9 cellular contexts compared by ENCODE assay signal in the genomic region with DNA sequence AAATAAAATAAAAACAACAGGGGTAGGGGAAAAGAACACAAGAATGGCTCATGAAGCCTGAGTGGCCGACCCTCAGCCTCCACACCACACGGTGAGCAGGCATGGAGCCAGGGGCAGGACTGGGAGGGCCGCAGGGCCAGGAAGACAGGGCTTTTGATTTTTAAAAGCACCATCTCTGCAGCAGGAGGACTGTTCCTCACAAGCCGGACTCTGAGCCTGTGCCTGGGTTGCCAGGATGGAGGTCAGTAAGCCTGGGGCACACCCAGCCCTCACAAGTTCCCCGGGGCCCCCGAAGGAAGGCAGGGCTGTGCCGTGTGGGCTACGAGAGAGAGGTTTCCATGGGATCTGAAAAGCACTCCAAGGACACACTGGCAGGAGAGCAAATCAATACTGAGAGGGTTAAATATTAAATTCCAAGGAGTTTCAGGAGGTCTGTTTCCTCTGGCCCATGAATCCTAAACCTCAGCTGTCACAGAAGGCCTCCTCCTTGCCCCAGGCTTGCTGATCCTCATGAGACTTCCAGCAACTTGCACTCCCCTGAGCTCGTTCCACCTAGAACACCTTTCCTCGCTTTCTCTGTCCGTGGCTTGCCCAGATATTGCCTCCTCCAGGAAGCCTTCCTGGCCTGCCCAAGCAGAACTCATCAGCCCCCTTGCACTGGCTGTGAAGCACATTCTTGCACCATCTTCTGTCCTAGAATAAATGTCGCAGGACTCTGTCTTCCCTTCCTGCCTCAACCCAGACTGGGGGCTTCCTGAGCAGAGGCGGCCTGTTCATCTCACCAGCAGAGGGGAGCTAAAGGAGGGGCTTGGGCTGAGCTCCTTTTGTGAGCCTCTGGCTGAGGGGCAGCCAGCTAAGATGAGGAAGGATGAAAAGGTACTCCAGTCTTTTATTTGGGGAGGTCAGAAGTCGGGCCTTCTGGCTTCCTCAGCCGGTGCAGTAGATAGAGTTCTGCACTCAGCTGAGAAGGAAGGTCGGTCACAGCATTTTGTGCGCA.
A peak's percentile ranks its signal among the peaks of the same experiment; 100 is the strongest.
DNase-seq lines count a peak whose midpoint lies in the region; ATAC-seq and TF ChIP-seq lines count a peak whose summit lies in the region.
"Had no signal": no experiment of that assay in that cellular context is flagged by ENCODE, and none has a peak within 500 bp of the region (broad histone marks: within the 10 kb centered on the region; RNA-seq: fewer than 3 reads in every experiment).

No MANE protein-coding gene starts in this region.

- H3K27ac Mint-ChIP-seq in IgD-negative memory B cell (peak overlapping the region in 2 of 3 donors; percentile 63 to 74), naive B cell (peak overlapping the region in 5 of 6 donors; percentile 29 to 83 (median 79))

- peaks cover 0 to 2% (median 0%) of the 10 kb centered on the region in 11 experiments; a peak in 2 of 22 replicates for H3K9me3 ChIP-seq in BLaER1 treated with 17β-estradiol and CSF1 and Interleukin-3, amounts not matched to agents 10 nM and 100 nM (replicated peaks in 1 of 11)
- H3K9me3 ChIP-seq in body of pancreas: no peaks in the 10 kb centered on the region
- H3K9me3 ChIP-seq in thyroid gland: no peaks in the 10 kb centered on the region

- H3K9me3 Mint-ChIP-seq in IgD-negative memory B cell: no peaks in the 10 kb centered on the region
- H3K9me3 Mint-ChIP-seq in naive B cell: no peaks in the 10 kb centered on the region

- TF ChIP-seq POLR2A in body of pancreas (IDR thresholded peaks at IDR 0.05): no peak
- TF ChIP-seq POLR2A in thyroid gland (IDR thresholded peaks at IDR 0.05): no peak

- peaks cover 0 to 94% (median 78%) of the 10 kb centered on the region in 11 experiments; a peak in 18 of 22 replicates for H4K20me1 ChIP-seq in BLaER1 treated with 17β-estradiol and CSF1 and Interleukin-3, amounts not matched to agents 10 nM and 100 nM

- H3K36me3 Mint-ChIP-seq in IgD-negative memory B cell (peaks cover 5% of the 10 kb centered on the region), naive B cell (peaks cover 0 to 4% of the 10 kb centered on the region in 2 donors)

- ATAC-seq in body of pancreas (peak; percentile 18), naive B cell (ENCODE audit: low read depth in 2 of 2) (no peak), HG03175 (IDR thresholded peaks at IDR 0.05; ENCODE audit: unreplicated experiment) (no peak), omental fat pad (ENCODE audit: low FRiP score) (no peak), GM19351 (IDR thresholded peaks at IDR 0.05; ENCODE audit: unreplicated experiment) (no peak)

- peak overlapping the region in 9 of 11 experiments; percentile 11 to 73 (median 26); a peak in 14 of 22 replicates for H3K9ac ChIP-seq in BLaER1 treated with 17β-estradiol and CSF1 and Interleukin-3, amounts not matched to agents 10 nM and 100 nM

- peak overlapping the region in 6 of 11 experiments; percentile 32 to 78 (median 60); a peak in 8 of 22 replicates for H3K27ac ChIP-seq in BLaER1 treated with 17β-estradiol and CSF1 and Interleukin-3, amounts not matched to agents 10 nM and 100 nM
- H3K27ac ChIP-seq in body of pancreas (no peak overlapping the region), thyroid gland (no peak overlapping the region)

- intact Hi-C loops in body of pancreas (cut with DNase I) (no loop called here), thyroid gland (cut with DNase I) (no loop called here)

- H3K4me3 ChIP-seq in BLaER1 treated with 17β-estradiol and CSF1 and Interleukin-3, amounts not matched to agents 10 nM and 100 nM: no peak overlapping the region
- H3K4me3 ChIP-seq in body of pancreas: no peak overlapping the region
- no peak overlapping the region for H3K4me3 ChIP-seq in thyroid gland (replicated peaks in 1 of 3)

- WGBS in body of pancreas, 2 donors: 71 to 75% methylated on average over 14 to 17 of the region's 17 CpGs
- 69 to 71% methylated on average over 17 of the region's 17 CpGs for WGBS in thyroid gland, 2 donors

- DNase-seq in body of pancreas (no peak), naive B cell (no peak), omental fat pad (ENCODE audit: low spot score) (no peak), thyroid gland (no peak)
- DNase-seq: activated T-cell treated with anti-CD3 and anti-CD28 coated beads, Interleukin-2, amount 50 U/mL, for 1 hour had no signal

- peak overlapping the region; percentile 73 to 94 (median 88) for H3K4me2 ChIP-seq in BLaER1 treated with 17β-estradiol and CSF1 and Interleukin-3, amounts not matched to agents 10 nM and 100 nM

- H3K36me3 ChIP-seq in BLaER1 treated with 17β-estradiol and CSF1 and Interleukin-3, amounts not matched to agents 10 nM and 100 nM: peaks cover 0 to 18% (median 2%) of the 10 kb centered on the region in 11 experiments; a peak in 6 of 22 replicates
- H3K36me3 ChIP-seq in body of pancreas (replicated peaks in 1 of 2; ENCODE audit: insufficient read depth in 1 of 2, low read depth in 2 of 2): no peaks in the 10 kb centered on the region
- H3K36me3 ChIP-seq in thyroid gland: no peaks in the 10 kb centered on the region

- H3K4me3 Mint-ChIP-seq in IgD-negative memory B cell (peak overlapping the region in 2 of 4 donors; percentile 49 to 65), naive B cell (peak overlapping the region in 2 of 8 donors; percentile 26 to 75)

- peaks cover 0 to 5% (median 0%) of the 10 kb centered on the region in 11 experiments; a peak in 1 of 22 replicates for H3K27me3 ChIP-seq in BLaER1 treated with 17β-estradiol and CSF1 and Interleukin-3, amounts not matched to agents 10 nM and 100 nM
- H3K27me3 ChIP-seq in body of pancreas (no peaks in the 10 kb centered on the region), thyroid gland (no peaks in the 10 kb centered on the region)

- TF ChIP-seq CTCF in body of pancreas (IDR thresholded peaks at IDR 0.05) (no peak), omental fat pad (IDR thresholded peaks at IDR 0.05) (no peak), thyroid gland (IDR thresholded peaks at IDR 0.05) (no peak)

- H3K4me1 ChIP-seq in BLaER1 treated with 17β-estradiol and CSF1 and Interleukin-3, amounts not matched to agents 10 nM and 100 nM: peaks cover 86 to 100% (median 98%) of the 10 kb centered on the region in 10 experiments
- H3K4me1 ChIP-seq in body of pancreas: peaks cover 13% of the 10 kb centered on the region
- H3K4me1 ChIP-seq in thyroid gland: peaks cover 11 to 16% of the 10 kb centered on the region in 2 donors

- peaks cover 60 to 81% (median 77%) of the 10 kb centered on the region in 3 donors for H3K4me1 Mint-ChIP-seq in IgD-negative memory B cell
- H3K4me1 Mint-ChIP-seq in naive B cell: peaks cover 81 to 97% (median 83%) of the 10 kb centered on the region in 3 donors

- H3K27me3 Mint-ChIP-seq in IgD-negative memory B cell: peaks cover 4% of the 10 kb centered on the region
- H3K27me3 Mint-ChIP-seq in naive B cell: no peaks in the 10 kb centered on the region

Comparison
In these comparisons a context has a peak if more than half of its experiments do, and no peak if none do; other contexts are left out.
1. H3K27ac ChIP-seq: peak in BLaER1 treated with 17β-estradiol and CSF1 and Interleukin-3, amounts not matched to agents 10 nM and 100 nM (6 of 11); none in body of pancreas (0 of 4) and thyroid gland (0 of 3).